In the genomic region with DNA sequence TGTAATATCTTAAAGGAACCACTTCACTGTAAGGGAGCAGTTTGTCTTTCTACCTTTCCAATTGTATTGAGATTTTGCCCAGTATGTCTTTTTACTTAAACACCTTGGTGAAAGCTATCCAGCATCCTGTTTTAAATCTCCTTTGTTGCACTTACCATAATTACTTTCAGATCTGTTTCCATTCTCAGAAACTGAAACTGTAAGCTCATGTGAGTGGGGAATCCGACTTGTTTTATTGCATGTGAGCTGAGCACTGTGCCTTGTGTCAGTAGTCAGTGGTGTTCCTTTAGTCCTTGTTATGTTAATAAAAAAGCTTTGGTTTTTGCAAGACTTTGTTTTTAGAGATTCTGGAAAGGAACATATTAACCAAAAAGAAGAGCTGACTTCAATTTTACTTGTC, we compare ENCODE assay signal across 1 cellular context.
TF ChIP-seq lines count a peak whose summit lies in the region.

No MANE protein-coding gene starts in this region.

TF ChIP-seq in SK-N-SH, 30 proteins besides CTCF, POLR2A, EP300 and RAD21 (continued from another document):
- TF ChIP-seq CHD2 (IDR thresholded peaks at IDR 0.05; ENCODE audit: low read length, partially characterized antibody) (no peak), SIN3A (IDR thresholded peaks at IDR 0.05; ENCODE audit: borderline replicate concordance, low read depth, low read length) (no peak), SMC3 (IDR thresholded peaks at IDR 0.05; ENCODE audit: low read depth, low read length) (no peak), RFX5 (IDR thresholded peaks at IDR 0.05; ENCODE audit: low read length) (no peak)
